ENCODE assay signal across 17 cellular contexts in genomic region chr1:243179714-243180113, GRCh38.
DNase-seq lines count a peak whose midpoint lies in the region; ATAC-seq and TF ChIP-seq lines count a peak whose summit lies in the region.
"Had no signal": no experiment of that assay in that cellular context is flagged by ENCODE, and none has a peak within 500 bp of the region (broad histone marks: within the 10 kb centered on the region; RNA-seq: fewer than 3 reads in every experiment).

No MANE protein-coding gene starts in this region.

- peak overlapping the region in 2 of 7 donors; percentile 6 to 82 for H3K27ac Mint-ChIP-seq in CD4-positive, alpha-beta memory T cell
- H3K27ac Mint-ChIP-seq: activated naive CD8-positive, alpha-beta T cell treated with anti-CD3 and anti-CD28 coated beads, Interleukin-2, amount 10 ng/mL, durations not matched to agents 7 days and 5 days had no signal

- H3K36me3 Mint-ChIP-seq in CD4-positive, alpha-beta memory T cell: peaks cover 10 to 17% of the 10 kb centered on the region in 2 donors

- H3K9me3 Mint-ChIP-seq in CD4-positive, alpha-beta memory T cell: no peaks in the 10 kb centered on the region
- H3K9me3 Mint-ChIP-seq: activated naive CD8-positive, alpha-beta T cell treated with anti-CD3 and anti-CD28 coated beads, Interleukin-2, amount 10 ng/mL, durations not matched to agents 7 days and 5 days had no signal

- no peak overlapping the region for H3K27ac ChIP-seq in CD4-positive, alpha-beta memory T cell (ENCODE audit: low read depth, low read length)
- no peak overlapping the region for H3K27ac ChIP-seq in HEK293 (ENCODE audit: extremely low read depth, low read depth, low read length)
- H3K27ac ChIP-seq: sigmoid colon, thoracic aorta had no signal

- H3K4me3 Mint-ChIP-seq in CD4-positive, alpha-beta memory T cell: peak overlapping the region in 3 of 8 donors; percentile 2 to 18 (median 4)
- H3K4me3 Mint-ChIP-seq: activated naive CD8-positive, alpha-beta T cell treated with anti-CD3 and anti-CD28 coated beads, Interleukin-2, amount 10 ng/mL, durations not matched to agents 7 days and 5 days had no signal

- no peaks in the 10 kb centered on the region for H3K27me3 ChIP-seq in CD4-positive, alpha-beta memory T cell (ENCODE audit: insufficient read depth, low read length)
- H3K27me3 ChIP-seq: BE2C, sigmoid colon had no signal

- POLR2A ChIA-PET in CD4-positive, alpha-beta memory T cell (lab: Charles Lee; ENCODE audit: partially characterized antibody): no interaction called here
- POLR2A ChIA-PET in HEK293 (lab: Yijun Ruan, JAX): no interaction called here

- H3K4me3 ChIP-seq in CD4-positive, alpha-beta memory T cell (ENCODE audit: low read length in 2 of 2): no peak overlapping the region
- H3K4me3 ChIP-seq in HEK293 (ENCODE audit: low read depth, low read length) (no peak overlapping the region), choroid plexus epithelial cell (ENCODE audit: low read depth, low read length) (no peak overlapping the region)
- H3K4me3 ChIP-seq: sigmoid colon, thoracic aorta had no signal

- peaks cover 0 to 15% (median 9%) of the 10 kb centered on the region in 4 donors for H3K4me1 Mint-ChIP-seq in CD4-positive, alpha-beta memory T cell

- intact Hi-C loops in CD4-positive, alpha-beta memory T cell (cut with micrococcal nuclease): no loop called here

- H3K27me3 Mint-ChIP-seq in CD4-positive, alpha-beta memory T cell: no peaks in the 10 kb centered on the region
- H3K27me3 Mint-ChIP-seq: activated naive CD8-positive, alpha-beta T cell treated with anti-CD3 and anti-CD28 coated beads, Interleukin-2, amount 10 ng/mL, durations not matched to agents 7 days and 5 days had no signal

- TF ChIP-seq CTCF in HEK293 (tag by site-specific recombination; IDR thresholded peaks at IDR 0.05) (no peak), choroid plexus epithelial cell (conservative IDR thresholded peaks at IDR 0.05; ENCODE audit: low read depth, low read length) (no peak)

- CTCF ChIA-PET in CD4-positive, alpha-beta memory T cell (lab: Charles Lee; ENCODE audit: partially characterized antibody): no interaction called here
- CTCF ChIA-PET in HEK293 (lab: Yijun Ruan, JAX): no interaction called here

- H3K9me3 ChIP-seq in CD4-positive, alpha-beta memory T cell (ENCODE audit: control insufficient read depth in 1 of 2, low read length in 2 of 2): no peaks in the 10 kb centered on the region
- no peaks in the 10 kb centered on the region for H3K9me3 ChIP-seq in HEK293 (ENCODE audit: control insufficient read depth, insufficient read depth, low read depth, low read length)
- H3K9me3 ChIP-seq: BE2C, sigmoid colon, thoracic aorta had no signal

- no peaks in the 10 kb centered on the region for H3K36me3 ChIP-seq in CD4-positive, alpha-beta memory T cell (ENCODE audit: insufficient read depth, low read length)
- H3K36me3 ChIP-seq in HEK293 (ENCODE audit: control insufficient read depth in 2 of 2, insufficient read depth in 1 of 2, low read length in 2 of 2): no peaks in the 10 kb centered on the region; a peak in 1 of 3 replicates
- H3K36me3 ChIP-seq: sigmoid colon, thoracic aorta had no signal

- H3K4me1 ChIP-seq in CD4-positive, alpha-beta memory T cell (ENCODE audit: insufficient read depth, low read length): no peaks in the 10 kb centered on the region
- H3K4me1 ChIP-seq in HEK293 (ENCODE audit: control insufficient read depth, insufficient read depth, low read length): peaks cover 6% of the 10 kb centered on the region; the same call in 1 of the 2 replicates
- H3K4me1 ChIP-seq: BE2C had no signal

- ATAC-seq in GM21737 (IDR thresholded peaks at IDR 0.05; ENCODE audit: unreplicated experiment): no peak
- ATAC-seq: HCT116, left cardiac atrium had no signal

- DNase-seq in CD4-positive, alpha-beta memory T cell: peak in 4 of 5 donors; percentile 9 to 55 (median 28)
- DNase-seq in OCI-M1 (lab: John Stamatoyannopoulos, UW) (peak; percentile 3), choroid plexus epithelial cell (ENCODE audit: low read depth) (peak; percentile 31), superior temporal gyrus (ENCODE audit: extremely low spot score) (no peak), HCEC 1CT (no peak)
- DNase-seq: activated naive CD8-positive, alpha-beta T cell treated with anti-CD3 and anti-CD28 coated beads, Interleukin-2, amount 10 ng/mL, durations not matched to agents 7 days and 5 days; BE2C; caudate nucleus; effector memory CD4-positive, alpha-beta T cell; Kasumi-1; left cardiac atrium; NCI-H748 treated with DMSO at 0.1 percent for 48 hours; sigmoid colon had no signal

TF ChIP-seq in HEK293, 187 proteins besides CTCF, POLR2A, EP300 and RAD21 (continues in another document):
- TF ChIP-seq ZNF843 (tag by site-specific recombination; IDR thresholded peaks at IDR 0.05) (peak; percentile 25; the same call in 1 of the 2 replicates), SP3 (tag by site-specific recombination; IDR thresholded peaks at IDR 0.05) (peak; percentile 13; the same call in 1 of the 2 replicates), HIC1 (tag by site-specific recombination; IDR thresholded peaks at IDR 0.05) (0 out of 2 replicates have a peak, but pooled peaks have one; percentile 24), GLI2 (tag by site-specific recombination; IDR thresholded peaks at IDR 0.05; ENCODE audit: borderline replicate concordance, low read depth) (peak; percentile 64; the same call in 1 of the 2 replicates), ZNF2 (tag by site-specific recombination; IDR thresholded peaks at IDR 0.05) (peak; percentile 62; the same call in 1 of the 2 replicates), ZNF184 (tag by site-specific recombination; IDR thresholded peaks at IDR 0.05) (0 out of 2 replicates have a peak, but pooled peaks have one; percentile 28), KLF8 (tag by site-specific recombination; IDR thresholded peaks at IDR 0.05) (peak; percentile 44; the same call in 1 of the 2 replicates), ZNF529 (tag by site-specific recombination; IDR thresholded peaks at IDR 0.05; ENCODE audit: insufficient replicate concordance) (no peak), YY1 (tag by site-specific recombination; IDR thresholded peaks at IDR 0.05) (0 out of 2 replicates have a peak, but pooled peaks have one; percentile 25), TRIM28 (IDR thresholded peaks at IDR 0.05; ENCODE audit: borderline replicate concordance, low read length) (peak; percentile 22; the same call in 1 of the 2 replicates), ZNF148 (tag by site-specific recombination; IDR thresholded peaks at IDR 0.05; ENCODE audit: borderline replicate concordance) (no peak), BCL6B (tag by site-specific recombination; IDR thresholded peaks at IDR 0.05) (no peak)

Comparison
In these comparisons a context has a peak if more than half of its experiments do, and no peak if none do; other contexts are left out.
1. DNase-seq: peak in CD4-positive, alpha-beta memory T cell (4 of 5), OCI-M1 (single experiment) and choroid plexus epithelial cell (single experiment); none in superior temporal gyrus (single experiment) and HCEC 1CT (single experiment).